In the genomic region with DNA sequence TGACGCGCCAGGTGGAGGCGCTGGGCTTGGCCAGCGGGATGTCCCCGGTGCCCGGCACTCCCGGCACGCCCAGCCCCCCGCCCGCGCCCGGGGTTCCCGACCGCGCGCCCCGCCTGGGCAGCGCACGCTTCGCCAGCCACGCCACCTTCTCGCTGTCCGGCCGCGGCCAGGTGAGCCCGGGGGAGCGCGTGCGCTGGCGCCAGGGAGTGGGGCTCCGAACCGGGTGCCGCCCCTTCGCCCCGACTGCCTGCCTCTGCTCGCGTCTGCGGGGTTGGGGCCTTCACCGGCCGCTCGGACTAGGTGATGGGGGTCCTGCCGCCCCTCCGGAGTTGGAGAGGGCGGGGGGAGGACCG, we compare ENCODE assay signal across 10 cellular contexts. TPM values are rescaled to one million over a fixed set of nuclear protein-coding genes. Genes with fewer than 3 reads are reported as not detected.
DNase-seq lines count a peak whose midpoint lies in the region; ATAC-seq, FAIRE-seq and TF ChIP-seq lines count a peak whose summit lies in the region.
"Had no signal": no experiment of that assay in that cellular context is flagged by ENCODE, and none has a peak within 500 bp of the region (broad histone marks: within the 10 kb centered on the region; RNA-seq: fewer than 3 reads in every experiment).

No MANE protein-coding gene starts in this region.

- TF ChIP-seq EP300 in A549 (IDR thresholded peaks at IDR 0.05) = no peak
- TF ChIP-seq EP300 in ovary (IDR thresholded peaks at IDR 0.05) = no peak
- TF ChIP-seq EP300 in SK-N-SH (IDR thresholded peaks at IDR 0.05; ENCODE audit: borderline replicate concordance in 1 of 2, low read depth in 1 of 2, low read length in 1 of 2) = no peak

- H3K4me2 ChIP-seq in A549 (peak overlapping the region; percentile 95), SK-N-SH (no peak overlapping the region)

- no peaks in the 10 kb centered on the region for H3K9me3 ChIP-seq in A549
- no peaks in the 10 kb centered on the region for H3K9me3 ChIP-seq in right atrium auricular region
- no peaks in the 10 kb centered on the region for H3K9me3 ChIP-seq in ovary
- no peaks in the 10 kb centered on the region for H3K9me3 ChIP-seq in SK-N-SH

- WGBS in A549 (ENCODE audit: missing lambda C conversion rate) = 25% methylated on average over 2 of the region's 45 CpGs
- 1 to 12% (median 2%) methylated on average over 19 to 45 of the region's 45 CpGs for WGBS in ovary, 3 donors
- WGBS in SK-N-SH (ENCODE audit: low lambda C conversion rate) = 7% methylated on average over 17 of the region's 45 CpGs

- TF ChIP-seq CTCF in A549 (IDR thresholded peaks at IDR 0.05) (no peak; the same call in 2 of the 3 replicates), right atrium auricular region (IDR thresholded peaks at IDR 0.05) (no peak), ovary (IDR thresholded peaks at IDR 0.05) (no peak), SK-N-SH (IDR thresholded peaks at IDR 0.05) (no peak)

- no peak overlapping the region for H3K9ac ChIP-seq in SK-N-SH

- FAIRE-seq in A549 (lab: Jason Lieb, UNC) = no peak

- H4K20me1 ChIP-seq in SK-N-SH (ENCODE audit: insufficient read depth) = no peaks in the 10 kb centered on the region

- no peak for DNase-seq in A549 (ENCODE audit: low read depth in 1 of 2, low spot score in 1 of 2)
- peak; percentile 48 for DNase-seq in NCI-H69 (lab: John Stamatoyannopoulos, UW)
- no peak for DNase-seq in right atrium auricular region (ENCODE audit: low spot score)
- DNase-seq in ovary = peak in 2 of 5 donors; percentile 51 to 58
- no peak for DNase-seq in AG08396 (ENCODE audit: low spot score)
- no peak for DNase-seq in SK-N-SH
- DNase-seq: effector CD8-positive, alpha-beta T cell had no signal

- no peaks in the 10 kb centered on the region for H3F3A ChIP-seq in SK-N-SH (replicated peaks; ENCODE audit: insufficient read depth)

- H3K9me2 ChIP-seq in SK-N-SH = no peaks in the 10 kb centered on the region

- peaks cover 7% of the 10 kb centered on the region; the same call in 2 of the 3 replicates for H3K4me1 ChIP-seq in A549
- peaks cover 0 to 52% of the 10 kb centered on the region in 2 donors for H3K4me1 ChIP-seq in right atrium auricular region
- peaks cover 5% of the 10 kb centered on the region for H3K4me1 ChIP-seq in ovary (ENCODE audit: insufficient read depth)
- H3K4me1 ChIP-seq in SK-N-SH (ENCODE audit: control insufficient read depth in 1 of 2, insufficient read depth in 2 of 2, low read depth in 1 of 2, low read length in 1 of 2) = peaks cover 0 to 27% of the 10 kb centered on the region in 2 experiments; a peak in 1 of 4 replicates

- TF ChIP-seq POLR2A in A549 (IDR thresholded peaks at IDR 0.05; ENCODE audit: low read length) = no peak
- TF ChIP-seq POLR2A in ovary (IDR thresholded peaks at IDR 0.05) = no peak

- CTCF ChIA-PET in A549 (lab: Yijun Ruan, JAX) (interaction anchor here (0.9 to 2.6 kb wide), 10 partner anchors 11 to 65 kb away, joined by 3 to 24 read pairs (median 4); no protein-coding TSS in a partner anchor), SK-N-SH (lab: Yijun Ruan, JAX) (interaction anchor here (1.0 to 6.8 kb wide), 6 partner anchors 8 to 59 kb away, joined by 4 to 74 read pairs (median 7); no protein-coding TSS in a partner anchor)

- POLR2A ChIA-PET in A549 (lab: Yijun Ruan, JAX) = no interaction called here
- POLR2A ChIA-PET in SK-N-SH (lab: Yijun Ruan, JAX) = no interaction called here

- TF ChIP-seq RAD21 in A549 (conservative IDR thresholded peaks at IDR 0.05 in 1 of 2, IDR thresholded peaks at IDR 0.05 in 1 of 2) = no peak
- TF ChIP-seq RAD21 in SK-N-SH (IDR thresholded peaks at IDR 0.05; ENCODE audit: low read length) = no peak

- no peak overlapping the region for H2AFZ ChIP-seq in SK-N-SH (ENCODE audit: low read depth)

- H3K4me3 ChIP-seq in A549 = peak overlapping the region; percentile 49
- H3K4me3 ChIP-seq in right atrium auricular region = peak overlapping the region; percentile 49 to 64
- H3K4me3 ChIP-seq in ovary = peak overlapping the region; percentile 41
- no peak overlapping the region for H3K4me3 ChIP-seq in SK-N-SH (ENCODE audit: low read depth in 2 of 2, low read length in 1 of 2)

- ATAC-seq in A549 (no peak; a peak in 1 of 6 replicates), HG03565 (IDR thresholded peaks at IDR 0.05; ENCODE audit: unreplicated experiment) (no peak), HG03045 (IDR thresholded peaks at IDR 0.05; ENCODE audit: unreplicated experiment) (no peak)

- H3K79me2 ChIP-seq in SK-N-SH (ENCODE audit: insufficient read depth) = no peaks in the 10 kb centered on the region

- H3K36me3 ChIP-seq in right atrium auricular region = no peaks in the 10 kb centered on the region
- H3K36me3 ChIP-seq in ovary = no peaks in the 10 kb centered on the region
- no peaks in the 10 kb centered on the region for H3K36me3 ChIP-seq in SK-N-SH (replicated peaks in 1 of 2; ENCODE audit: control insufficient read depth in 1 of 2, insufficient read depth in 2 of 2, low read length in 1 of 2)

- H3K27ac ChIP-seq in A549 (peak overlapping the region in 1 of 2 experiments; percentile 70; a peak in 2 of 6 replicates), right atrium auricular region (peak overlapping the region; percentile 59 to 85), ovary (peak overlapping the region; percentile 64 to 81), SK-N-SH (ENCODE audit: low read depth in 2 of 2, low read length in 1 of 2) (no peak overlapping the region)

- intact Hi-C loops in ovary (cut with DNase I) = no loop called here

- no peaks in the 10 kb centered on the region for H3K27me3 ChIP-seq in right atrium auricular region
- H3K27me3 ChIP-seq in ovary = no peaks in the 10 kb centered on the region
- peaks cover 61% of the 10 kb centered on the region for H3K27me3 ChIP-seq in SK-N-SH (ENCODE audit: insufficient read depth)

TF ChIP-seq in A549, 52 proteins besides CTCF, POLR2A, EP300 and RAD21 (continues in another document):
- TF ChIP-seq ZNF302 (CRISPR knock-in tag; IDR thresholded peaks at IDR 0.05) (no peak), TP53 (CRISPR knock-in tag; IDR thresholded peaks at IDR 0.05) (0 out of 2 replicates have a peak, but pooled peaks have one; percentile 18)

TF ChIP-seq in SK-N-SH, 30 proteins besides CTCF, POLR2A, EP300 and RAD21 (continues in another document):
- TF ChIP-seq ELF1 (IDR thresholded peaks at IDR 0.05) = no peak
- TF ChIP-seq, protein P1, sequence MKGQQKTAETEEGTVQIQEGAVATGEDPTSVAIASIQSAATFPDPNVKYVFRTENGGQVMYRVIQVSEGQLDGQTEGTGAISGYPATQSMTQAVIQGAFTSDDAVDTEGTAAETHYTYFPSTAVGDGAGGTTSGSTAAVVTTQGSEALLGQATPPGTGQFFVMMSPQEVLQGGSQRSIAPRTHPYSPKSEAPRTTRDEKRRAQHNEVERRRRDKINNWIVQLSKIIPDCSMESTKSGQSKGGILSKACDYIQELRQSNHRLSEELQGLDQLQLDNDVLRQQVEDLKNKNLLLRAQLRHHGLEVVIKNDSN (IDR thresholded peaks at IDR 0.05; ENCODE audit: borderline replicate concordance, low read depth) = no peak

RNA-seq across cellular contexts. Expression of a gene that starts 0.5 kb away (rescaled TPM):
- polyA plus RNA-seq in A549 (2011; rRNA removed) = 0.05 and 0.07 TPM in 2 replicates
- 0.05 and 0.08 TPM in 2 replicates for polyA plus RNA-seq in A549 (2012; cell fraction: cytosol; rRNA removed)
- polyA plus RNA-seq in A549 (2012; cell fraction: nucleus; rRNA removed) = 0.13 and 0.14 TPM in 2 replicates
- 0.06 to 0.21 TPM (median 0.10 TPM) in 3 replicates for polyA plus RNA-seq in A549 (2017; fragmentation: RNase III; extraction: RNeasy Plus Mini Kit Qiagen cat#74134 plus additional on column Dnase treatment)
- 0.08 and 0.15 TPM in 2 replicates for polyA minus RNA-seq in A549 (2011; rRNA and poly(A)+ RNA removed)
- total RNA-seq in right atrium auricular region = 10 to 100 TPM; 21.1 to 41.6 TPM
- total RNA-seq in ovary = 10 to 100 TPM in 5 of 7 donors, 1 to 10 TPM in 2; 3.7 to 34.3 (median 17.8) TPM
- 1 to 10 TPM; 4.7 to 4.8 TPM for polyA plus RNA-seq in ovary
- polyA plus RNA-seq in SK-N-SH (2012; rRNA removed) = not detected in 2 replicates
- polyA plus RNA-seq in SK-N-SH (2012; cell fraction: cytosol; rRNA removed) = not detected in 2 replicates
- polyA plus RNA-seq in SK-N-SH (2012; cell fraction: nucleus; rRNA removed) = not detected in 2 replicates
- total RNA-seq: M059J had no signal

RNA-seq across cellular contexts. Expression of a gene that starts 24.4 kb away (rescaled TPM):
- polyA plus RNA-seq in A549 (2011; rRNA removed) = not detected in 2 replicates
- polyA plus RNA-seq in A549 (2012; cell fraction: cytosol; rRNA removed) = 0.01 TPM in 1 of 2 replicates, not detected in the other
- polyA plus RNA-seq in A549 (2012; cell fraction: nucleus; rRNA removed) = not detected in 2 replicates
- not detected in 3 replicates for polyA plus RNA-seq in A549 (2017; fragmentation: RNase III; extraction: RNeasy Plus Mini Kit Qiagen cat#74134 plus additional on column Dnase treatment)
- polyA minus RNA-seq in A549 (2011; rRNA and poly(A)+ RNA removed) = not detected in 2 replicates
- total RNA-seq in right atrium auricular region = not detected
- total RNA-seq in ovary = 10 to 100 TPM in 1 of 7 donors, 1 to 10 TPM in 4, under 1 TPM in 2; 0.58 to 31.5 (median 1.5) TPM
- under 1 TPM; 0.08 to 0.36 TPM for polyA plus RNA-seq in ovary
- not detected in 2 replicates for polyA plus RNA-seq in SK-N-SH (2012; rRNA removed)
- not detected in 2 replicates for polyA plus RNA-seq in SK-N-SH (2012; cell fraction: cytosol; rRNA removed)
- not detected in 2 replicates for polyA plus RNA-seq in SK-N-SH (2012; cell fraction: nucleus; rRNA removed)
- total RNA-seq: M059J had no signal

RNA-seq across cellular contexts. Expression of a gene that starts 29.6 kb away (rescaled TPM):
- polyA plus RNA-seq in A549 (2011; rRNA removed) (39.7 and 42.9 TPM in 2 replicates), A549 (2017; fragmentation: RNase III; extraction: RNeasy Plus Mini Kit Qiagen cat#74134 plus additional on column Dnase treatment) (95.0 to 103 TPM (median 95.1 TPM) in 3 replicates), ovary (10 to 100 TPM; 12.7 to 24.3 TPM), SK-N-SH (2012; rRNA removed) (74.7 and 93.0 TPM in 2 replicates)
- 86.5 and 99.2 TPM in 2 replicates for polyA plus RNA-seq in A549 (2012; cell fraction: cytosol; rRNA removed)
- 314 and 436 TPM in 2 replicates for polyA plus RNA-seq in A549 (2012; cell fraction: nucleus; rRNA removed)
- polyA minus RNA-seq in A549 (2011; rRNA and poly(A)+ RNA removed) = 70.5 and 108 TPM in 2 replicates
- total RNA-seq in right atrium auricular region (10 to 100 TPM; 19.6 to 25.8 TPM), ovary (10 to 100 TPM; 18.5 to 71.4 (median 46.4) TPM)
- 32.8 and 40.9 TPM in 2 replicates for polyA plus RNA-seq in SK-N-SH (2012; cell fraction: cytosol; rRNA removed)
- polyA plus RNA-seq in SK-N-SH (2012; cell fraction: nucleus; rRNA removed) = 264 and 287 TPM in 2 replicates

RNA-seq across cellular contexts. Expression of a gene that starts 56.7 kb away (rescaled TPM):
- polyA plus RNA-seq in A549 (2011; rRNA removed) (0.12 and 0.15 TPM in 2 replicates), A549 (2017; fragmentation: RNase III; extraction: RNeasy Plus Mini Kit Qiagen cat#74134 plus additional on column Dnase treatment) (0.08 to 0.12 TPM in 2 of 3 replicates, not detected in the other), ovary (under 1 TPM; 0.17 to 0.58 TPM), SK-N-SH (2012; rRNA removed) (not detected in 2 replicates)
- polyA plus RNA-seq in A549 (2012; cell fraction: cytosol; rRNA removed) = 0.07 and 0.08 TPM in 2 replicates
- 0.17 and 0.24 TPM in 2 replicates for polyA plus RNA-seq in A549 (2012; cell fraction: nucleus; rRNA removed)
- polyA minus RNA-seq in A549 (2011; rRNA and poly(A)+ RNA removed) = 0.17 and 0.19 TPM in 2 replicates
- total RNA-seq in right atrium auricular region (10 to 100 TPM; 16.9 to 65.0 TPM), ovary (1 to 10 TPM in 2 of 7 donors, under 1 TPM in 2, not detected in 3; 0.07 to 4.1 (median 1.4) TPM)
- polyA plus RNA-seq in SK-N-SH (2012; cell fraction: cytosol; rRNA removed) = 0.03 and 0.12 TPM in 2 replicates
- 0.02 and 0.09 TPM in 2 replicates for polyA plus RNA-seq in SK-N-SH (2012; cell fraction: nucleus; rRNA removed)
- total RNA-seq: M059J had no signal

Comparison
In these comparisons a context has a peak if more than half of its experiments do, and no peak if none do; other contexts are left out.
1. H3K27ac ChIP-seq: peak in right atrium auricular region (2 of 2) and ovary (2 of 2); none in SK-N-SH (0 of 2).
2. H3K4me3 ChIP-seq: peak in A549 (single experiment), right atrium auricular region (2 of 2) and ovary (single experiment); none in SK-N-SH (0 of 2).